ENCODE assay signal across 11 cellular contexts in genomic region chr11:121453589-121454299, GRCh38. TPM values are rescaled to one million over a fixed set of nuclear protein-coding genes. Genes with fewer than 3 reads are reported as not detected.
DNase-seq lines count a peak whose midpoint lies in the region; ATAC-seq, FAIRE-seq and TF ChIP-seq lines count a peak whose summit lies in the region.
"Had no signal": no experiment of that assay in that cellular context is flagged by ENCODE, and none has a peak within 500 bp of the region (broad histone marks: within the 10 kb centered on the region; RNA-seq: fewer than 3 reads in every experiment).

No MANE protein-coding gene starts in this region.

- H3K27me3 ChIP-seq in breast epithelium (no peaks in the 10 kb centered on the region), mononuclear cell (ENCODE audit: insufficient read depth, low read length) (no peaks in the 10 kb centered on the region), upper lobe of right lung (no peaks in the 10 kb centered on the region)

- H3K4me1 ChIP-seq in breast epithelium (no peaks in the 10 kb centered on the region), mononuclear cell (ENCODE audit: insufficient read depth, low read length) (peaks cover 88% of the 10 kb centered on the region), upper lobe of right lung (peaks cover 24% of the 10 kb centered on the region)

- no peak overlapping the region for H3K27ac Mint-ChIP-seq in MCF 10A (ENCODE audit: low read depth, unreplicated experiment)

- H3K4me1 Mint-ChIP-seq in MCF 10A (ENCODE audit: insufficient read depth, unreplicated experiment): peaks cover 7% of the 10 kb centered on the region

- intact Hi-C loops in breast epithelium (cut with DNase I; ENCODE audit: low total_unique reads) (no loop called here), MCF 10A (cut with micrococcal nuclease) (loop anchor here (5.0 kb wide), 2 partner anchors 69 to 1054 kb away; no protein-coding TSS in a partner anchor), upper lobe of right lung (cut with DNase I) (no loop called here)

- H3K9me3 ChIP-seq in breast epithelium (no peaks in the 10 kb centered on the region), mononuclear cell (ENCODE audit: low read depth, low read length) (no peaks in the 10 kb centered on the region), upper lobe of right lung (no peaks in the 10 kb centered on the region)
- H3K9me3 ChIP-seq: SK-N-SH had no signal

- H3K4me3 ChIP-seq in breast epithelium (peak overlapping the region in 2 of 3 donors; percentile 78 to 85), mononuclear cell (ENCODE audit: low read length) (peak overlapping the region; percentile 91), upper lobe of right lung (peak overlapping the region; percentile 73)

- no peak for TF ChIP-seq CTCF in breast epithelium (IDR thresholded peaks at IDR 0.05)
- TF ChIP-seq CTCF in MCF 10A (IDR thresholded peaks at IDR 0.05; ENCODE audit: unreplicated experiment): no peak
- TF ChIP-seq CTCF in upper lobe of right lung (IDR thresholded peaks at IDR 0.05): no peak

- H3K36me3 Mint-ChIP-seq in MCF 10A (ENCODE audit: insufficient read depth, unreplicated experiment): no peaks in the 10 kb centered on the region

- CTCF ChIA-PET in MCF 10A (lab: Yijun Ruan, JAX): no interaction called here

- H3K27ac ChIP-seq in breast epithelium (peak overlapping the region; percentile 1 to 43), angular gyrus (ENCODE audit: low read depth, low read length) (peak overlapping the region; percentile 80), upper lobe of right lung (no peak overlapping the region)

- no peaks in the 10 kb centered on the region for H3K27me3 Mint-ChIP-seq in MCF 10A (ENCODE audit: insufficient read depth, unreplicated experiment)

- BruUV-seq in MCF 10A (replicated peaks; lab: Mats Ljungman, UMichigan): no TSS peak

- DNase-seq in breast epithelium (ENCODE audit: low spot score in 2 of 2) (no peak), MCF 10A (ENCODE audit: unreplicated experiment) (no peak), upper lobe of right lung (no peak), H54 (ENCODE audit: insufficient read length, low spot score) (no peak)
- DNase-seq: islet precursor cell; SK-N-SH; stimulated activated CD4-positive, alpha-beta T cell treated with anti-CD3 and anti-CD28 coated beads, Interleukin-12 subunit alpha, Interleukin-12 subunit beta, amount 100 ng/mL, for 4 hours had no signal

- ATAC-seq in upper lobe of right lung: no peak
- ATAC-seq in GM21390 (IDR thresholded peaks at IDR 0.05; ENCODE audit: unreplicated experiment): no peak
- no peak for ATAC-seq in GM18907 (IDR thresholded peaks at IDR 0.05; ENCODE audit: unreplicated experiment)

- H3K4me3 Mint-ChIP-seq in MCF 10A (ENCODE audit: unreplicated experiment): no peak overlapping the region

- POLR2A ChIA-PET in MCF 10A (lab: Yijun Ruan, JAX): no interaction called here

- no peaks in the 10 kb centered on the region for H3K9me3 Mint-ChIP-seq in MCF 10A (ENCODE audit: unreplicated experiment)

- TF ChIP-seq POLR2A in breast epithelium (IDR thresholded peaks at IDR 0.05): no peak
- no peak for TF ChIP-seq POLR2A in H54 (IDR thresholded peaks at IDR 0.05; ENCODE audit: low read depth, low read length)

- H3K36me3 ChIP-seq in breast epithelium: no peaks in the 10 kb centered on the region
- no peaks in the 10 kb centered on the region for H3K36me3 ChIP-seq in upper lobe of right lung

- no peak for FAIRE-seq in H54 (lab: Jason Lieb, UNC)

RNA-seq across cellular contexts. Expression of gene SORL1, which starts 1.6 kb away (rescaled TPM):
- total RNA-seq in breast epithelium (10 to 100 TPM in 2 of 3 donors, 1 to 10 TPM in 1; 3.5 to 64.0 (median 50.8) TPM), MCF 10A (2022) (5.9 and 6.2 TPM in 2 replicates), mononuclear cell (216 TPM), upper lobe of right lung (48.3 TPM)
